1 cellular context compared by ENCODE assay signal in genomic region chr2:9813312-9814128, GRCh38.
TF ChIP-seq lines count a peak whose summit lies in the region.

No MANE protein-coding gene starts in this region.

TF ChIP-seq in HEK293, 187 proteins besides CTCF, POLR2A, EP300 and RAD21 (continued from another document):
- no peak for TF ChIP-seq ZSCAN18 (tag by site-specific recombination; IDR thresholded peaks at IDR 0.05)
- TF ChIP-seq ZSCAN16 (tag by site-specific recombination; IDR thresholded peaks at IDR 0.05): no peak
- TF ChIP-seq ZNF518A (tag by site-specific recombination; conservative IDR thresholded peaks at IDR 0.05; ENCODE audit: low read depth): no peak
- TF ChIP-seq ZNF792 (tag by site-specific recombination; IDR thresholded peaks at IDR 0.05): no peak
- no peak for TF ChIP-seq ZNF19 (tag by site-specific recombination; IDR thresholded peaks at IDR 0.05; ENCODE audit: low read depth)
- TF ChIP-seq ZNF747 (tag by site-specific recombination; IDR thresholded peaks at IDR 0.05): no peak
- no peak for TF ChIP-seq YY1 (tag by site-specific recombination; IDR thresholded peaks at IDR 0.05)
